In genomic region chr7:141161550-141161949, GRCh38 we compare ENCODE assay signal across 19 cellular contexts.
DNase-seq lines count a peak whose midpoint lies in the region; ATAC-seq, FAIRE-seq and TF ChIP-seq lines count a peak whose summit lies in the region.
"Had no signal": no experiment of that assay in that cellular context is flagged by ENCODE, and none has a peak within 500 bp of the region (broad histone marks: within the 10 kb centered on the region; RNA-seq: fewer than 3 reads in every experiment).

No MANE protein-coding gene starts in this region.

- H2BK15ac ChIP-seq in H9 (ENCODE audit: low read depth, low read length) (no peak overlapping the region), H1 (ENCODE audit: low read length) (peak overlapping the region; percentile 53; the same call in 1 of the 2 replicates)

- H3K9me3 Mint-ChIP-seq in H9 (no peaks in the 10 kb centered on the region; a peak in 1 of 5 replicates), neural crest cell (no peaks in the 10 kb centered on the region)

- CTCF ChIA-PET in H1 (lab: Charles Lee; ENCODE audit: partially characterized antibody): interaction anchor here (1.1 kb wide), 1 partner anchor 17 kb away, joined by 3 read pairs; no protein-coding TSS in a partner anchor

- H3T11ph ChIP-seq in H9 (ENCODE audit: low read length): no peak overlapping the region

- H3K27me3 ChIP-seq in H9 (ENCODE audit: insufficient read depth, low read length) (no peaks in the 10 kb centered on the region), H1 (replicated peaks in 1 of 4; ENCODE audit: control insufficient read depth in 3 of 4, extremely low read depth in 1 of 4, insufficient read depth in 3 of 4, low read length in 3 of 4) (no peaks in the 10 kb centered on the region)
- H3K27me3 ChIP-seq: BE2C had no signal

- FAIRE-seq in HTR-8/SVneo (lab: Jason Lieb, UNC) (peak; percentile 28), H1 (lab: Jason Lieb, UNC) (no peak)
- FAIRE-seq: A549, D721Med, GM12892 had no signal

- H3K14ac ChIP-seq in H9 (ENCODE audit: insufficient read depth, low read length) (no peak overlapping the region; the same call in 1 of the 2 replicates), H1 (ENCODE audit: insufficient read length) (no peak overlapping the region)

- intact Hi-C loops in Right ventricle myocardium superior (cut with DNase I): no loop called here

- H3K27me3 Mint-ChIP-seq in H9 (ENCODE audit: low read depth) (no peaks in the 10 kb centered on the region; the same call in 1 of the 2 replicates), neural crest cell (ENCODE audit: low read depth) (no peaks in the 10 kb centered on the region)

- no peak overlapping the region for H3K18ac ChIP-seq in H9 (ENCODE audit: insufficient read length, low read depth, low read length)
- H3K18ac ChIP-seq in H1 (ENCODE audit: extremely low read depth, low read length): no peak overlapping the region

- H3K27ac ChIP-seq in H9 (ENCODE audit: insufficient read length, low read depth, low read length) (no peak overlapping the region), H1 (ENCODE audit: low read depth, low read length) (no peak overlapping the region)
- H3K27ac ChIP-seq: A549, C4-2B, HL-60 had no signal

- H3K4me2 ChIP-seq in H9 (ENCODE audit: insufficient read depth, insufficient read length, low read length): no peak overlapping the region
- no peak overlapping the region for H3K4me2 ChIP-seq in H1 (ENCODE audit: insufficient read depth in 1 of 2, low read depth in 2 of 2, low read length in 2 of 2)
- H3K4me2 ChIP-seq: A549 had no signal

- H2BK20ac ChIP-seq in H9 (ENCODE audit: low read depth, low read length, poor library complexity, severe bottlenecking) (no peak overlapping the region), H1 (ENCODE audit: low read length) (no peak overlapping the region)

- DNase-seq in H9: no peak
- no peak for DNase-seq in HTR-8/SVneo (ENCODE audit: insufficient read length, low spot score)
- DNase-seq in H1 (ENCODE audit: low read depth in 1 of 2, low spot score in 2 of 2): no peak
- DNase-seq in neural crest cell (ENCODE audit: low read depth, low spot score): no peak
- DNase-seq in NCI-H2107 treated with DMSO at 0.1 percent for 48 hours (lab: John Stamatoyannopoulos, UW; ENCODE audit: unreplicated experiment): no peak
- no peak for DNase-seq in NCI-H1417 treated with DMSO at 0.1 percent for 48 hours (lab: John Stamatoyannopoulos, UW)
- DNase-seq in Right ventricle myocardium superior: no peak
- DNase-seq: BE2C; CD4-positive, alpha-beta memory T cell; DMS153; DND-41; GDM1; GOT3; HCEC 1CT had no signal

- no peak for TF ChIP-seq RAD21 in H1 (IDR thresholded peaks at IDR 0.05 in 1 of 2, conservative IDR thresholded peaks at IDR 0.05 in 1 of 2; ENCODE audit: low read depth in 2 of 2, low read length in 2 of 2)

- H3K23me2 ChIP-seq in H9 (ENCODE audit: insufficient read length, low read depth, low read length, poor library complexity, severe bottlenecking): no peaks in the 10 kb centered on the region
- peaks cover 2% of the 10 kb centered on the region; the same call in 1 of the 2 replicates for H3K23me2 ChIP-seq in H1 (ENCODE audit: low read depth, low read length)

- H2BK12ac ChIP-seq in H9 (ENCODE audit: insufficient read length, low read depth, low read length) (no peak overlapping the region), H1 (ENCODE audit: low read depth, low read length) (0 out of 2 replicates have a peak overlapping the region, but pooled peaks have one; percentile 14)

- no peak overlapping the region for H2BK5ac ChIP-seq in H9 (ENCODE audit: insufficient read length, low read length)
- no peak overlapping the region for H2BK5ac ChIP-seq in H1 (ENCODE audit: low read depth, low read length)

- H3K4me1 Mint-ChIP-seq in H9: peaks cover 4 to 6% of the 10 kb centered on the region in 2 experiments; a peak in 3 of 4 replicates
- peaks cover 30% of the 10 kb centered on the region for H3K4me1 Mint-ChIP-seq in neural crest cell
- H3K4me1 Mint-ChIP-seq: CD4-positive, alpha-beta memory T cell had no signal

- TF ChIP-seq EP300 in H1 (IDR thresholded peaks at IDR 0.05; ENCODE audit: borderline replicate concordance in 1 of 2, low read depth in 2 of 2, low read length in 2 of 2): no peak

- WGBS in H9 (ENCODE audit: extremely low coverage, insufficient read length, low lambda C conversion rate): no CpG with 5 or more reads among the region's 3 CpGs
- WGBS in H1 (ENCODE audit: extremely low coverage in 1 of 2, insufficient coverage in 1 of 2, insufficient read length in 1 of 2, insufficient replicate concordance in 2 of 2, low coverage in 1 of 2, low lambda C conversion rate in 2 of 2, missing lambda C conversion rate in 1 of 2), 2 experiments: 81% methylated on average over 3 of the region's 3 CpGs; no CpG with 5 or more reads in 1 of the 2 experiments

- no peaks in the 10 kb centered on the region for H3K9me3 ChIP-seq in H9 (ENCODE audit: control insufficient read depth, low read depth, low read length)
- peaks cover 0 to 3% of the 10 kb centered on the region in 2 experiments; a peak in 1 of 4 replicates for H3K9me3 ChIP-seq in H1 (ENCODE audit: insufficient read depth in 2 of 2, low read depth in 1 of 2, low read length in 1 of 2)
- H3K9me3 ChIP-seq: A549, BE2C had no signal

- POLR2A ChIA-PET in H1 (lab: Charles Lee; ENCODE audit: partially characterized antibody): no interaction called here

- TF ChIP-seq CTCF in H9 (conservative IDR thresholded peaks at IDR 0.05) (no peak), H1 (IDR thresholded peaks at IDR 0.05; ENCODE audit: control extremely low read depth in 1 of 3, insufficient read depth in 1 of 3, low read depth in 1 of 3, low read length in 3 of 3) (no peak), neural crest cell (conservative IDR thresholded peaks at IDR 0.05) (no peak)

- no peaks in the 10 kb centered on the region for H3K79me1 ChIP-seq in H9 (ENCODE audit: insufficient read depth, low read depth, low read length, poor library complexity, severe bottlenecking)
- H3K79me1 ChIP-seq in H1 (ENCODE audit: low read depth, low read length): peaks cover 7% of the 10 kb centered on the region

- no peak overlapping the region; a peak in 2 of 7 replicates for H3K27ac Mint-ChIP-seq in H9
- peak overlapping the region; percentile 85 for H3K27ac Mint-ChIP-seq in neural crest cell (ENCODE audit: unreplicated experiment)
- H3K27ac Mint-ChIP-seq: CD4-positive, alpha-beta memory T cell had no signal

- H4K8ac ChIP-seq in H9 (replicated peaks; ENCODE audit: insufficient read length, low read depth, low read length) (no peak overlapping the region), H1 (ENCODE audit: extremely low read depth, insufficient read depth, low read length) (no peak overlapping the region)

- H2AK5ac ChIP-seq in H9 (ENCODE audit: insufficient read length, low read length) (no peak overlapping the region), H1 (ENCODE audit: low read depth, low read length) (0 out of 2 replicates have a peak overlapping the region, but pooled peaks have one; percentile 39)

- H4K91ac ChIP-seq in H9 (ENCODE audit: insufficient read length, low read depth, low read length): peak overlapping the region; percentile 4
- no peak overlapping the region for H4K91ac ChIP-seq in H1 (replicated peaks; ENCODE audit: insufficient read length, low read length)

- no peak overlapping the region for H3K9ac ChIP-seq in H9 (ENCODE audit: extremely low read depth, insufficient read length, low read length)
- H3K9ac ChIP-seq in H1 (replicated peaks in 1 of 4; ENCODE audit: extremely low read depth in 1 of 4, low read depth in 3 of 4, low read length in 3 of 4): no peak overlapping the region; a peak in 1 of 7 replicates

- H3K4ac ChIP-seq in H9 (ENCODE audit: low read depth, low read length) (no peak overlapping the region), H1 (replicated peaks; ENCODE audit: insufficient read length, low read depth, low read length) (no peak overlapping the region)

- no peaks in the 10 kb centered on the region for H3K36me3 ChIP-seq in H1 (ENCODE audit: control insufficient read depth in 2 of 4, insufficient read depth in 4 of 4, low read length in 3 of 4)
- H3K36me3 ChIP-seq: BE2C had no signal

- H3K4me1 ChIP-seq in H9 (ENCODE audit: insufficient read depth, low read length): no peaks in the 10 kb centered on the region
- no peaks in the 10 kb centered on the region; a peak in 1 of 7 replicates for H3K4me1 ChIP-seq in H1 (replicated peaks in 1 of 4; ENCODE audit: control insufficient read depth in 3 of 4, insufficient read depth in 4 of 4, low read length in 3 of 4)
- H3K4me1 ChIP-seq: BE2C had no signal

- H3K56ac ChIP-seq in H9 (ENCODE audit: insufficient read length, low read depth, low read length) (no peak overlapping the region), H1 (replicated peaks; ENCODE audit: insufficient read length, low read depth, low read length) (no peak overlapping the region)

- no peak for TF ChIP-seq POLR2A in H1 (IDR thresholded peaks at IDR 0.05; ENCODE audit: control extremely low read depth in 1 of 2, low read depth in 2 of 2, low read length in 2 of 2)

- no peak overlapping the region for H2BK120ac ChIP-seq in H9 (ENCODE audit: low read depth, low read length, poor library complexity, severe bottlenecking)
- no peak overlapping the region for H2BK120ac ChIP-seq in H1 (replicated peaks; ENCODE audit: low read depth, low read length)

- peak overlapping the region; percentile 20 for H3K23ac ChIP-seq in H9 (ENCODE audit: insufficient read length, low read depth, low read length)
- H3K23ac ChIP-seq in H1 (ENCODE audit: insufficient read length): no peak overlapping the region

- no peak overlapping the region for H3K4me3 ChIP-seq in H1 (ENCODE audit: extremely low read depth in 1 of 4, insufficient read depth in 2 of 4, low read depth in 3 of 4, low read length in 4 of 4)
- H3K4me3 ChIP-seq: A549 had no signal

- no peaks in the 10 kb centered on the region; the same call in 1 of the 2 replicates for H3K79me2 ChIP-seq in H9 (ENCODE audit: insufficient read depth, low read length)
- no peaks in the 10 kb centered on the region for H3K79me2 ChIP-seq in H1 (ENCODE audit: control insufficient read depth in 1 of 2, insufficient read depth in 2 of 2, low read length in 2 of 2)

- no peak for ATAC-seq in Right ventricle myocardium superior (ENCODE audit: poor library complexity)
- ATAC-seq: A549 had no signal

- no peak overlapping the region for H3K4me3 Mint-ChIP-seq in H9
- H3K4me3 Mint-ChIP-seq in neural crest cell: no peak overlapping the region
- H3K4me3 Mint-ChIP-seq: CD4-positive, alpha-beta memory T cell had no signal

- H4K20me1 ChIP-seq in H9 (ENCODE audit: control insufficient read depth, insufficient read depth, insufficient read length): no peaks in the 10 kb centered on the region
- H4K20me1 ChIP-seq in H1 (replicated peaks in 1 of 2; ENCODE audit: control insufficient read depth in 1 of 2, insufficient read depth in 2 of 2, low read length in 2 of 2): peaks cover 0 to 2% of the 10 kb centered on the region in 2 experiments

- H2AFZ ChIP-seq in H9 (ENCODE audit: low read length) (no peak overlapping the region), H1 (ENCODE audit: low read length) (no peak overlapping the region)

- H3K36me3 Mint-ChIP-seq in H9 (ENCODE audit: insufficient read depth in 1 of 3, low read depth in 3 of 3) (peaks cover 0 to 5% (median 0%) of the 10 kb centered on the region in 3 experiments; a peak in 5 of 7 replicates), neural crest cell (ENCODE audit: low read depth) (peaks cover 7% of the 10 kb centered on the region)
- H3K36me3 Mint-ChIP-seq: CD4-positive, alpha-beta memory T cell had no signal

- H4K5ac ChIP-seq in H9 (ENCODE audit: insufficient read length, low read depth, low read length) (no peak overlapping the region), H1 (ENCODE audit: insufficient read length, low read depth, low read length) (no peak overlapping the region)
